25 cellular contexts compared by ENCODE assay signal in genomic region chr1:3850857-3851256, GRCh38. TPM values are rescaled to one million over a fixed set of nuclear protein-coding genes. Genes with fewer than 3 reads are reported as not detected.
DNase-seq lines count a peak whose midpoint lies in the region; ATAC-seq, FAIRE-seq and TF ChIP-seq lines count a peak whose summit lies in the region.
"Had no signal": no experiment of that assay in that cellular context is flagged by ENCODE, and none has a peak within 500 bp of the region (broad histone marks: within the 10 kb centered on the region; RNA-seq: fewer than 3 reads in every experiment).

No MANE protein-coding gene starts in this region.

- H3K27me3 ChIP-seq in lower lobe of right lung (ENCODE audit: low read depth) (no peaks in the 10 kb centered on the region), upper lobe of right lung (no peaks in the 10 kb centered on the region)
- no peaks in the 10 kb centered on the region for H3K27me3 ChIP-seq in CD8-positive, alpha-beta T cell (ENCODE audit: insufficient read depth, low read length)
- H3K27me3 ChIP-seq: BE2C, BLaER1 had no signal

- no peaks in the 10 kb centered on the region for H3K9me3 Mint-ChIP-seq in activated T-cell treated with anti-CD3 and anti-CD28 coated beads, Interleukin-2, amount 50 U/mL, for 72 hours
- H3K9me3 Mint-ChIP-seq in CD8-positive, alpha-beta T cell, result no peaks in the 10 kb centered on the region
- H3K9me3 Mint-ChIP-seq: CD14-positive monocyte; CD4-positive, alpha-beta memory T cell; CD4-positive, CD25-positive, alpha-beta regulatory T cell had no signal

- H3K36me3 Mint-ChIP-seq in activated T-cell treated with anti-CD3 and anti-CD28 coated beads, Interleukin-2, amount 50 U/mL, for 72 hours (ENCODE audit: insufficient read depth in 2 of 2), result peaks cover 0 to 4% of the 10 kb centered on the region in 2 donors
- peaks cover 50% of the 10 kb centered on the region for H3K36me3 Mint-ChIP-seq in CD8-positive, alpha-beta T cell

- peak; percentile 43 for DNase-seq in kidney
- peak; percentile 17 for DNase-seq in lower lobe of right lung
- DNase-seq in upper lobe of right lung, result no peak
- no peak for DNase-seq in activated T-cell treated with anti-CD3 and anti-CD28 coated beads, Interleukin-2, amount 50 U/mL, for 72 hours
- DNase-seq in SK-N-DZ (ENCODE audit: low spot score), result no peak
- no peak for DNase-seq in OCI-LY7 (ENCODE audit: low spot score)
- DNase-seq in CD8-positive, alpha-beta T cell, result no peak
- DNase-seq: 8988T; ACHN; BE2C; C1 segment of cervical spinal cord; Caco-2; Calu3; CD4-positive, alpha-beta memory T cell; CD4-positive, CD25-positive, alpha-beta regulatory T cell; DMS79 treated with DMSO at 0.1 percent for 48 hours; GF-D8 had no signal

- H3K9me3 ChIP-seq in kidney (ENCODE audit: control insufficient read depth in 1 of 2, low read length in 2 of 2) (no peaks in the 10 kb centered on the region), lower lobe of right lung (no peaks in the 10 kb centered on the region), upper lobe of right lung (no peaks in the 10 kb centered on the region), OCI-LY7 (ENCODE audit: low read length) (no peaks in the 10 kb centered on the region)
- no peaks in the 10 kb centered on the region for H3K9me3 ChIP-seq in CD8-positive, alpha-beta T cell (ENCODE audit: low read length)
- H3K9me3 ChIP-seq: BE2C, BLaER1, Caco-2 had no signal

- H3K4me3 ChIP-seq in kidney (ENCODE audit: low read length in 2 of 2) (no peak overlapping the region), lower lobe of right lung (no peak overlapping the region), upper lobe of right lung (no peak overlapping the region), OCI-LY7 (ENCODE audit: low read depth, low read length, poor library complexity, severe bottlenecking) (no peak overlapping the region)
- no peak overlapping the region for H3K4me3 ChIP-seq in CD8-positive, alpha-beta T cell (ENCODE audit: low read depth, low read length)
- H3K4me3 ChIP-seq: BLaER1 had no signal

- peaks cover 3% of the 10 kb centered on the region; the same call in 1 of the 2 replicates for H4K20me1 ChIP-seq in OCI-LY7 (ENCODE audit: insufficient read depth, low read length)

- POLR2A ChIA-PET in OCI-LY7 (lab: Charles Lee), result no interaction called here
- POLR2A ChIA-PET in CD8-positive, alpha-beta T cell (lab: Charles Lee), result no interaction called here

- CTCF ChIA-PET in OCI-LY7 (lab: Charles Lee; ENCODE audit: unreplicated experiment), result no interaction called here
- CTCF ChIA-PET in CD8-positive, alpha-beta T cell (lab: Charles Lee), result interaction anchor here (1.2 kb wide), 1 partner anchor 56 kb away, joined by 4 read pairs; no protein-coding TSS in a partner anchor

- H3K4me2 ChIP-seq in OCI-LY7 (ENCODE audit: low read length), result no peak overlapping the region
- H3K4me2 ChIP-seq: BLaER1 had no signal

- intact Hi-C loops in kidney (cut with DNase I), result no loop called here
- intact Hi-C loops in lower lobe of right lung (cut with DNase I), result no loop called here
- intact Hi-C loops in upper lobe of right lung (cut with DNase I), result no loop called here
- intact Hi-C loops in OCI-LY7 (cut with micrococcal nuclease; ENCODE audit: unreplicated experiment), result no loop called here
- intact Hi-C loops in CD8-positive, alpha-beta T cell (cut with DNase I, micrococcal nuclease), result no loop called here

- ATAC-seq in esophagus mucosa (peak; percentile 14), lower lobe of right lung (no peak), upper lobe of right lung (peak; percentile 12)
- no peak for ATAC-seq in activated T-cell treated with anti-CD3 and anti-CD28 coated beads, Interleukin-2, amount 50 U/mL, for 72 hours (replicated peaks in 1 of 2)
- no peak for ATAC-seq in CD8-positive, alpha-beta T cell

- no peaks in the 10 kb centered on the region for H3K9me2 ChIP-seq in OCI-LY7 (ENCODE audit: insufficient read depth, low read length)

- H3K4me1 ChIP-seq in kidney (ENCODE audit: control insufficient read depth in 1 of 2, insufficient read depth in 1 of 2, low read depth in 1 of 2, low read length in 2 of 2), result peaks cover 10 to 11% of the 10 kb centered on the region in 2 donors
- peaks cover 6% of the 10 kb centered on the region for H3K4me1 ChIP-seq in lower lobe of right lung
- H3K4me1 ChIP-seq in upper lobe of right lung, result peaks cover 7% of the 10 kb centered on the region
- peaks cover 7% of the 10 kb centered on the region for H3K4me1 ChIP-seq in OCI-LY7 (ENCODE audit: insufficient read depth, low read length, poor library complexity, severe bottlenecking)
- H3K4me1 ChIP-seq in CD8-positive, alpha-beta T cell (ENCODE audit: insufficient read depth, low read length), result peaks cover 8% of the 10 kb centered on the region
- H3K4me1 ChIP-seq: BE2C, Caco-2 had no signal

- peaks cover 24% of the 10 kb centered on the region for H3K79me2 ChIP-seq in OCI-LY7 (ENCODE audit: insufficient read depth, low read depth, low read length)

- H3K4me3 Mint-ChIP-seq in activated T-cell treated with anti-CD3 and anti-CD28 coated beads, Interleukin-2, amount 50 U/mL, for 72 hours, result no peak overlapping the region
- no peak overlapping the region for H3K4me3 Mint-ChIP-seq in CD8-positive, alpha-beta T cell
- H3K4me3 Mint-ChIP-seq: CD14-positive monocyte; CD4-positive, alpha-beta memory T cell had no signal

- H3K4me1 Mint-ChIP-seq in activated T-cell treated with anti-CD3 and anti-CD28 coated beads, Interleukin-2, amount 50 U/mL, for 72 hours (ENCODE audit: low read depth), result peaks cover 21% of the 10 kb centered on the region
- H3K4me1 Mint-ChIP-seq in CD8-positive, alpha-beta T cell (ENCODE audit: low read depth), result peaks cover 18% of the 10 kb centered on the region

- no peak overlapping the region for H3K9ac ChIP-seq in kidney (ENCODE audit: low read length in 2 of 2)
- H3K9ac ChIP-seq: BLaER1 had no signal

- TF ChIP-seq CTCF in kidney (IDR thresholded peaks at IDR 0.05; ENCODE audit: borderline replicate concordance, extremely low read depth, insufficient read depth) (no peak), lower lobe of right lung (IDR thresholded peaks at IDR 0.05) (no peak), upper lobe of right lung (IDR thresholded peaks at IDR 0.05) (no peak), OCI-LY7 (conservative IDR thresholded peaks at IDR 0.05; ENCODE audit: low read length) (no peak)
- no peak for TF ChIP-seq CTCF in CD8-positive, alpha-beta T cell (IDR thresholded peaks at IDR 0.05)

- BruUV-seq in OCI-LY7 (replicated peaks; lab: Mats Ljungman, UMichigan), result no TSS peak

- FAIRE-seq in kidney (lab: Jason Lieb, UNC), result no peak
- FAIRE-seq: A204.1, D721Med, G401.6, GM12891, GM19239 had no signal

- H3K27ac ChIP-seq in kidney (ENCODE audit: low read depth in 2 of 2, low read length in 2 of 2) (no peak overlapping the region), lower lobe of right lung (no peak overlapping the region), upper lobe of right lung (no peak overlapping the region), OCI-LY7 (ENCODE audit: low read depth, low read length, poor library complexity, severe bottlenecking) (no peak overlapping the region)
- H3K27ac ChIP-seq in CD8-positive, alpha-beta T cell (ENCODE audit: low read depth, low read length), result no peak overlapping the region
- H3K27ac ChIP-seq: BLaER1 had no signal

- no peak overlapping the region for H2AFZ ChIP-seq in OCI-LY7 (ENCODE audit: low read length)

- H3K27me3 Mint-ChIP-seq in activated T-cell treated with anti-CD3 and anti-CD28 coated beads, Interleukin-2, amount 50 U/mL, for 72 hours (ENCODE audit: low read depth), result no peaks in the 10 kb centered on the region
- H3K27me3 Mint-ChIP-seq in CD8-positive, alpha-beta T cell (ENCODE audit: low read depth), result no peaks in the 10 kb centered on the region
- H3K27me3 Mint-ChIP-seq: CD4-positive, alpha-beta memory T cell; CD4-positive, CD25-positive, alpha-beta regulatory T cell had no signal

- H3K27ac Mint-ChIP-seq in activated T-cell treated with anti-CD3 and anti-CD28 coated beads, Interleukin-2, amount 50 U/mL, for 72 hours, result no peak overlapping the region
- no peak overlapping the region for H3K27ac Mint-ChIP-seq in CD8-positive, alpha-beta T cell
- H3K27ac Mint-ChIP-seq: CD14-positive monocyte; CD4-positive, alpha-beta memory T cell; CD4-positive, CD25-positive, alpha-beta regulatory T cell had no signal

- H3K36me3 ChIP-seq in kidney (ENCODE audit: control insufficient read depth in 1 of 2, insufficient read depth in 2 of 2, low read length in 2 of 2) (peaks cover 14 to 21% of the 10 kb centered on the region in 2 donors), lower lobe of right lung (peaks cover 62% of the 10 kb centered on the region), upper lobe of right lung (peaks cover 42% of the 10 kb centered on the region), OCI-LY7 (ENCODE audit: insufficient read depth, low read length) (peaks cover 57% of the 10 kb centered on the region)
- peaks cover 13% of the 10 kb centered on the region for H3K36me3 ChIP-seq in CD8-positive, alpha-beta T cell (ENCODE audit: insufficient read depth, low read length)
- H3K36me3 ChIP-seq: BE2C had no signal

RNA-seq across cellular contexts. Expression of gene CEP104, which starts 6.2 kb away (rescaled TPM):
- 27.8 TPM for total RNA-seq in esophagus mucosa
- total RNA-seq in kidney, result 51.2 TPM
- polyA plus RNA-seq in kidney (ENCODE audit: insufficient read depth, low read depth, low replicate concordance), result 11.1 TPM
- total RNA-seq in lower lobe of right lung, result 53.9 TPM
- total RNA-seq in upper lobe of right lung, result 61.0 TPM
- 10 to 100 TPM; 37.4 to 48.1 TPM for total RNA-seq in activated T-cell treated with anti-CD3 and anti-CD28 coated beads, Interleukin-2, amount 50 U/mL, for 72 hours
- 12.4 and 21.0 TPM in 2 replicates for polyA plus RNA-seq in SK-N-DZ (2014; cell fraction: cytosol; rRNA removed)
- 11.6 and 44.0 TPM in 2 replicates for polyA plus RNA-seq in SK-N-DZ (2014; cell fraction: nucleus; rRNA removed)
- 26.8 and 36.5 TPM in 2 replicates for total RNA-seq in OCI-LY7 (2014; rRNA removed; shearing (Covaris generic))
- total RNA-seq in OCI-LY7 (2022), result 71.0 and 71.7 TPM in 2 replicates
- total RNA-seq in CD8-positive, alpha-beta T cell, result 10 to 100 TPM; 15.5 to 16.8 TPM

RNA-seq across cellular contexts. Expression of gene DFFB, which starts 6.4 kb away (rescaled TPM):
- total RNA-seq in esophagus mucosa, result 2.4 TPM
- total RNA-seq in kidney, result 8.2 TPM
- 5.6 TPM for polyA plus RNA-seq in kidney (ENCODE audit: insufficient read depth, low read depth, low replicate concordance)
- 10.6 TPM for total RNA-seq in lower lobe of right lung
- total RNA-seq in upper lobe of right lung, result 8.5 TPM
- total RNA-seq in activated T-cell treated with anti-CD3 and anti-CD28 coated beads, Interleukin-2, amount 50 U/mL, for 72 hours, result 1 to 10 TPM; 8.2 to 8.6 TPM
- polyA plus RNA-seq in SK-N-DZ (2014; cell fraction: cytosol; rRNA removed), result 8.6 and 9.7 TPM in 2 replicates
- polyA plus RNA-seq in SK-N-DZ (2014; cell fraction: nucleus; rRNA removed), result 6.7 and 12.9 TPM in 2 replicates
- total RNA-seq in OCI-LY7 (2014; rRNA removed; shearing (Covaris generic)), result 15.2 and 21.6 TPM in 2 replicates
- total RNA-seq in OCI-LY7 (2022), result 16.0 and 17.9 TPM in 2 replicates
- total RNA-seq in CD8-positive, alpha-beta T cell, result 1 to 10 TPM; 3.4 to 3.7 TPM

RNA-seq across cellular contexts. Expression of gene C1orf174, which starts 49.2 kb away (rescaled TPM):
- total RNA-seq in esophagus mucosa (11.5 TPM), kidney (16.8 TPM), lower lobe of right lung (19.8 TPM), upper lobe of right lung (19.9 TPM), OCI-LY7 (2022) (39.0 and 42.0 TPM in 2 replicates)
- 15.9 TPM for polyA plus RNA-seq in kidney (ENCODE audit: insufficient read depth, low read depth, low replicate concordance)
- 10 to 100 TPM; 30.8 to 43.7 TPM for total RNA-seq in activated T-cell treated with anti-CD3 and anti-CD28 coated beads, Interleukin-2, amount 50 U/mL, for 72 hours
- polyA plus RNA-seq in SK-N-DZ (2014; cell fraction: cytosol; rRNA removed), result 15.3 TPM in 2 replicates
- 13.4 and 26.5 TPM in 2 replicates for polyA plus RNA-seq in SK-N-DZ (2014; cell fraction: nucleus; rRNA removed)
- 43.4 and 59.5 TPM in 2 replicates for total RNA-seq in OCI-LY7 (2014; rRNA removed; shearing (Covaris generic))
- 10 to 100 TPM; 19.1 to 20.9 TPM for total RNA-seq in CD8-positive, alpha-beta T cell

RNA-seq across cellular contexts. Expression of gene LRRC47, which starts 54.6 kb away (rescaled TPM):
- 38.6 TPM for total RNA-seq in esophagus mucosa
- total RNA-seq in kidney, result 42.4 TPM
- 28.8 TPM for polyA plus RNA-seq in kidney (ENCODE audit: insufficient read depth, low read depth, low replicate concordance)
- total RNA-seq in lower lobe of right lung, result 34.4 TPM
- 34.2 TPM for total RNA-seq in upper lobe of right lung
- 10 to 100 TPM; 37.7 to 48.7 TPM for total RNA-seq in activated T-cell treated with anti-CD3 and anti-CD28 coated beads, Interleukin-2, amount 50 U/mL, for 72 hours
- 30.8 and 36.4 TPM in 2 replicates for polyA plus RNA-seq in SK-N-DZ (2014; cell fraction: cytosol; rRNA removed)
- 21.3 and 31.7 TPM in 2 replicates for polyA plus RNA-seq in SK-N-DZ (2014; cell fraction: nucleus; rRNA removed)
- 34.0 and 36.4 TPM in 2 replicates for total RNA-seq in OCI-LY7 (2014; rRNA removed; shearing (Covaris generic))
- total RNA-seq in OCI-LY7 (2022), result 49.1 and 57.6 TPM in 2 replicates
- total RNA-seq in CD8-positive, alpha-beta T cell, result 10 to 100 TPM; 31.8 to 36.3 TPM

Comparison
In these comparisons a context has a peak if more than half of its experiments do, and no peak if none do; other contexts are left out.
1. ATAC-seq: peak in esophagus mucosa (single experiment) and upper lobe of right lung (single experiment); none in lower lobe of right lung (0 of 2), activated T-cell treated with anti-CD3 and anti-CD28 coated beads, Interleukin-2, amount 50 U/mL, for 72 hours (0 of 2) and CD8-positive, alpha-beta T cell (single experiment).
2. DNase-seq: peak in kidney (single experiment) and lower lobe of right lung (single experiment); none in upper lobe of right lung (single experiment), activated T-cell treated with anti-CD3 and anti-CD28 coated beads, Interleukin-2, amount 50 U/mL, for 72 hours (0 of 2), SK-N-DZ (single experiment), OCI-LY7 (single experiment) and CD8-positive, alpha-beta T cell (0 of 7).